ENCODE assay signal across 2 cellular contexts in genomic region chr2:169765523-169765922, GRCh38.
TF ChIP-seq lines count a peak whose summit lies in the region.

No MANE protein-coding gene starts in this region.

TF ChIP-seq in SK-N-SH, 30 proteins besides CTCF, POLR2A, EP300 and RAD21 (continued from another document):
- no peak for TF ChIP-seq USF2 (IDR thresholded peaks at IDR 0.05; ENCODE audit: borderline replicate concordance, low read depth, low read length)
- TF ChIP-seq RFX5 (IDR thresholded peaks at IDR 0.05; ENCODE audit: low read length) = no peak
- TF ChIP-seq NFIC (IDR thresholded peaks at IDR 0.05; ENCODE audit: borderline replicate concordance) = peak; percentile 36; the same call in 1 of the 2 replicates
- no peak for TF ChIP-seq FOXJ3 (CRISPR knock-in tag; IDR thresholded peaks at IDR 0.05)
- TF ChIP-seq POLR2AphosphoS5 (IDR thresholded peaks at IDR 0.05; ENCODE audit: low read depth, low read length) = no peak
- no peak for TF ChIP-seq TEAD4 (IDR thresholded peaks at IDR 0.05; ENCODE audit: borderline replicate concordance, insufficient read depth)
- TF ChIP-seq ELF1 (IDR thresholded peaks at IDR 0.05) = no peak
- no peak for TF ChIP-seq MXI1 (IDR thresholded peaks at IDR 0.05; ENCODE audit: low read depth, low read length)

TF ChIP-seq in SK-N-SH treated with all-trans-retinoic acid at 6 μM for 48 hours, 23 proteins besides CTCF, POLR2A, EP300 and RAD21 (continued from another document):
- TF ChIP-seq TSHZ2 (CRISPR knock-in tag; IDR thresholded peaks at IDR 0.05) = no peak
- no peak for TF ChIP-seq ZNF565 (CRISPR knock-in tag; conservative IDR thresholded peaks at IDR 0.05; ENCODE audit: low read depth)
- TF ChIP-seq POU6F1 (CRISPR knock-in tag; IDR thresholded peaks at IDR 0.05; ENCODE audit: borderline replicate concordance, low read depth) = no peak
- no peak for TF ChIP-seq ZFP30 (CRISPR knock-in tag; IDR thresholded peaks at IDR 0.05)
- no peak for TF ChIP-seq ZC3H10 (CRISPR knock-in tag; IDR thresholded peaks at IDR 0.05)
